Comparison of ENCODE assay signal across 10 cellular contexts in the genomic region with DNA sequence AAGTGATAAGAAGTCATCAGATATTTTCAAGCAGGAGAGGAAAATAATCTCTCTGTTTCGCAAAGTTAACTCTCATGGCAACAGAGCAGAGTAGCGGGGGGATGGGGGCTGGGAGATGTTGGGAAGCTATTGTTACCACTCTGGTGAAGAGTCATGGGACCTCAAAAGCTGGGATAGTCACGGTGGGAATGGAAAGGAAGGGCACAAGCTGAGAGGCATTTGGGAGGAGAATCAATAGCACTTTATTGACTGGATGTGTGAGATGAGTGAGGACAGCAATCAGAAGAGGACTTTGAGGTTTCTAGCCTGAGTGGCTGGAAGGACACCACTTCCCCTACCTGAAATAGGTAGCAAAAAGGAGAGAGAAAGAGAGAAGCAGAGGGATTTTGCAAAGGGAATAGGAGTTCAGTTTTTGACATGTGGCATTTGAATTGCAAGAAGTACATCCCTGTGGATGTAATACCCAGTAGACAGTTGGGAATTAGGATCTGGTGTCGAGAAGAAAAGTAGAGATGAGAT. TPM values are rescaled to one million over a fixed set of nuclear protein-coding genes. Genes with fewer than 3 reads are reported as not detected.
A peak's percentile ranks its signal among the peaks of the same experiment; 100 is the strongest.
DNase-seq lines count a peak whose midpoint lies in the region; ATAC-seq and TF ChIP-seq lines count a peak whose summit lies in the region.
"Had no signal": no experiment of that assay in that cellular context is flagged by ENCODE, and none has a peak within 500 bp of the region (broad histone marks: within the 10 kb centered on the region; RNA-seq: fewer than 3 reads in every experiment).

No MANE protein-coding gene starts in this region.

- no peak for TF ChIP-seq CTCF in neutrophil (IDR thresholded peaks at IDR 0.05)

- H3K27ac Mint-ChIP-seq in CD4-positive, alpha-beta memory T cell = no peak overlapping the region
- H3K27ac Mint-ChIP-seq: memory B cell had no signal

- DNase-seq in CD4-positive, alpha-beta memory T cell = no peak
- DNase-seq in NCI-H748 (lab: John Stamatoyannopoulos, UW; ENCODE audit: unreplicated experiment) = peak; percentile 55
- DNase-seq in retina = no peak
- no peak for DNase-seq in NCI-H187 treated with DMSO at 0.1 percent for 48 hours (lab: John Stamatoyannopoulos, UW)

- H3K36me3 ChIP-seq in CD4-positive, alpha-beta memory T cell (ENCODE audit: insufficient read depth, low read length) = no peaks in the 10 kb centered on the region
- no peaks in the 10 kb centered on the region for H3K36me3 ChIP-seq in esophagus (ENCODE audit: control insufficient read depth in 2 of 2, insufficient read depth in 2 of 2, low read length in 1 of 2)
- H3K36me3 ChIP-seq in neutrophil = no peaks in the 10 kb centered on the region

- no peak for ATAC-seq in HG03565 (IDR thresholded peaks at IDR 0.05; ENCODE audit: unreplicated experiment)
- no peak for ATAC-seq in HG02642 (IDR thresholded peaks at IDR 0.05; ENCODE audit: poor library complexity, unreplicated experiment)

- whole genome bisulfite sequencing in esophagus, 2 donors = 4 to 11% methylated on average over 4 of the region's 4 CpGs

- no peaks in the 10 kb centered on the region for H3K9me3 ChIP-seq in CD4-positive, alpha-beta memory T cell (ENCODE audit: control insufficient read depth in 1 of 2, low read length in 2 of 2)
- H3K9me3 ChIP-seq in esophagus (ENCODE audit: control insufficient read depth in 2 of 2, insufficient read depth in 1 of 2, low read depth in 1 of 2, low read length in 1 of 2) (no peaks in the 10 kb centered on the region), neutrophil (no peaks in the 10 kb centered on the region)

- POLR2A ChIA-PET in CD4-positive, alpha-beta memory T cell (lab: Charles Lee; ENCODE audit: partially characterized antibody) = interaction anchor here (0.9 to 1.8 kb wide), 2 partner anchors 22 to 27 kb away, joined by 3 to 5 read pairs; a partner anchor contains a TSS

- peaks cover 16 to 23% (median 18%) of the 10 kb centered on the region in 4 donors for H3K4me1 Mint-ChIP-seq in CD4-positive, alpha-beta memory T cell

- peak overlapping the region; percentile 49 for H3K27ac ChIP-seq in CD4-positive, alpha-beta memory T cell (ENCODE audit: low read depth, low read length)
- peak overlapping the region; percentile 97 to 100 for H3K27ac ChIP-seq in esophagus (ENCODE audit: low read depth in 2 of 2, low read length in 1 of 2)
- peak overlapping the region; percentile 57 for H3K27ac ChIP-seq in neutrophil

- no peaks in the 10 kb centered on the region for H3K27me3 ChIP-seq in CD4-positive, alpha-beta memory T cell (ENCODE audit: insufficient read depth, low read length)
- H3K27me3 ChIP-seq in esophagus (ENCODE audit: control insufficient read depth in 1 of 2, insufficient read depth in 2 of 2, low read length in 2 of 2) = no peaks in the 10 kb centered on the region
- H3K27me3 ChIP-seq in neutrophil = no peaks in the 10 kb centered on the region

- CTCF ChIA-PET in CD4-positive, alpha-beta memory T cell (lab: Charles Lee; ENCODE audit: partially characterized antibody) = interaction anchor here (0.9 to 1.9 kb wide), 6 partner anchors 20 to 144 kb away, joined by 3 to 7 read pairs (median 4); no protein-coding TSS in a partner anchor

- H3K36me3 Mint-ChIP-seq in CD4-positive, alpha-beta memory T cell = no peaks in the 10 kb centered on the region
- H3K36me3 Mint-ChIP-seq: memory B cell had no signal

- H3K9me3 Mint-ChIP-seq in CD4-positive, alpha-beta memory T cell = no peaks in the 10 kb centered on the region
- H3K9me3 Mint-ChIP-seq: memory B cell had no signal

- H3K4me3 ChIP-seq in CD4-positive, alpha-beta memory T cell (ENCODE audit: low read length in 2 of 2) = peak overlapping the region; percentile 76 to 85
- peak overlapping the region; percentile 49 to 80 for H3K4me3 ChIP-seq in esophagus (ENCODE audit: low read depth in 1 of 2, low read length in 2 of 2)
- peak overlapping the region; percentile 65 to 75 for H3K4me3 ChIP-seq in neutrophil (ENCODE audit: low read depth in 1 of 2, low read length in 1 of 2)

- intact Hi-C loops in CD4-positive, alpha-beta memory T cell (cut with micrococcal nuclease) = loop anchor here (1.0 to 5.0 kb wide), 2 partner anchors 27 to 37 kb away; a partner anchor contains a TSS

- no peak overlapping the region for H3K4me3 Mint-ChIP-seq in CD4-positive, alpha-beta memory T cell
- H3K4me3 Mint-ChIP-seq: memory B cell had no signal

- H3K4me1 ChIP-seq in CD4-positive, alpha-beta memory T cell (ENCODE audit: insufficient read depth, low read length) = peaks cover 45% of the 10 kb centered on the region
- H3K4me1 ChIP-seq in esophagus (ENCODE audit: control insufficient read depth in 2 of 2, insufficient read depth in 2 of 2, low read length in 1 of 2) = peaks cover 0 to 5% of the 10 kb centered on the region in 2 donors
- H3K4me1 ChIP-seq in neutrophil (ENCODE audit: control insufficient read depth in 1 of 2, insufficient read depth in 1 of 2, low read depth in 1 of 2, low read length in 1 of 2) = peaks cover 21 to 26% of the 10 kb centered on the region in 2 experiments

- H3K27me3 Mint-ChIP-seq in CD4-positive, alpha-beta memory T cell = no peaks in the 10 kb centered on the region

RNA-seq across cellular contexts. Expression of a gene that starts 27.2 kb away (rescaled TPM):
- total RNA-seq in CD4-positive, alpha-beta memory T cell = under 1 TPM; 0.61 to 1.00 TPM
- 1 to 10 TPM in 1 of 2 donors, under 1 TPM in 1; 0.77 to 1.4 TPM for polyA plus RNA-seq in CD4-positive, alpha-beta memory T cell
- 10 to 100 TPM; 57.6 to 73.1 TPM for polyA plus RNA-seq in esophagus

RNA-seq across cellular contexts. Expression of a gene that starts 44.2 kb away (rescaled TPM):
- total RNA-seq in CD4-positive, alpha-beta memory T cell = not detected
- not detected for polyA plus RNA-seq in CD4-positive, alpha-beta memory T cell
- not detected for polyA plus RNA-seq in esophagus
- total RNA-seq: activated CD8-positive, alpha-beta memory T cell treated with anti-CD3 and anti-CD28 coated beads for 36 hours had no signal

Comparison
In these comparisons a context has a peak if more than half of its experiments do, and no peak if none do; other contexts are left out.
1. RNA of a gene that starts 27.2 kb away (polyA plus RNA-seq): 57.6 to 73.1 TPM in esophagus; 0.77 to 1.4 TPM in CD4-positive, alpha-beta memory T cell; every median in the first group is over 10 times any median in the second.
2. Peak in every context shown above with its lines, with median percentiles within 50 percentile points of each other: H3K27ac ChIP-seq and H3K4me3 ChIP-seq.